Comparison of ENCODE assay signal across 9 cellular contexts in genomic region chr17:1087381-1088241, GRCh38.
DNase-seq lines count a peak whose midpoint lies in the region; ATAC-seq, FAIRE-seq and TF ChIP-seq lines count a peak whose summit lies in the region.
"Had no signal": no experiment of that assay in that cellular context is flagged by ENCODE, and none has a peak within 500 bp of the region (broad histone marks: within the 10 kb centered on the region; RNA-seq: fewer than 3 reads in every experiment).

No MANE protein-coding gene starts in this region.

- TF ChIP-seq POLR2A in GM12891 (IDR thresholded peaks at IDR 0.05; ENCODE audit: low read depth, low read length) = no peak

- H3K27me3 Mint-ChIP-seq in neural crest cell (ENCODE audit: low read depth) = no peaks in the 10 kb centered on the region
- H3K27me3 Mint-ChIP-seq: central memory CD8-positive, alpha-beta T cell had no signal

- no peaks in the 10 kb centered on the region for H3K9me3 Mint-ChIP-seq in neural crest cell
- H3K9me3 Mint-ChIP-seq: central memory CD8-positive, alpha-beta T cell had no signal

- no peak overlapping the region for H3K27ac Mint-ChIP-seq in neural crest cell (ENCODE audit: unreplicated experiment)

- H3K4me1 Mint-ChIP-seq in neural crest cell = peaks cover 12% of the 10 kb centered on the region
- H3K4me1 Mint-ChIP-seq: central memory CD8-positive, alpha-beta T cell had no signal

- DNase-seq in HK-2 (ENCODE audit: unreplicated experiment) (peak; percentile 79), OCI-M1 (lab: John Stamatoyannopoulos, UW) (peak; percentile 3), neural crest cell (ENCODE audit: low read depth, low spot score) (peak; percentile 22), GM12891 (ENCODE audit: insufficient read length, low spot score) (no peak), cerebellar cortex (ENCODE audit: low spot score) (no peak)

- ATAC-seq in esophagus mucosa (peak; percentile 65), HG02798 (IDR thresholded peaks at IDR 0.05; ENCODE audit: poor library complexity, unreplicated experiment) (no peak), GM19397 (IDR thresholded peaks at IDR 0.05; ENCODE audit: unreplicated experiment) (no peak)

- no peak for FAIRE-seq in GM12891 (lab: Jason Lieb, UNC)

- no peak for TF ChIP-seq CTCF in neural crest cell (conservative IDR thresholded peaks at IDR 0.05)

- no peak overlapping the region for H3K4me3 Mint-ChIP-seq in neural crest cell
- H3K4me3 Mint-ChIP-seq: central memory CD8-positive, alpha-beta T cell had no signal

- H3K36me3 Mint-ChIP-seq in neural crest cell (ENCODE audit: low read depth) = peaks cover 3% of the 10 kb centered on the region

TF ChIP-seq in GM12891, 5 proteins besides CTCF, POLR2A, EP300 and RAD21:
- no peak for TF ChIP-seq SPI1 (IDR thresholded peaks at IDR 0.05; ENCODE audit: low read depth, low read length)
- TF ChIP-seq PAX5 (IDR thresholded peaks at IDR 0.05; ENCODE audit: insufficient read depth, low read length, severe bottlenecking) = no peak
- TF ChIP-seq POLR2AphosphoS5 (IDR thresholded peaks at IDR 0.05; ENCODE audit: low read depth, low read length) = no peak

Comparison
In these comparisons a context has a peak if more than half of its experiments do, and no peak if none do; other contexts are left out.
1. DNase-seq: peak in HK-2 (single experiment), OCI-M1 (single experiment) and neural crest cell (single experiment); none in GM12891 (single experiment) and cerebellar cortex (single experiment).